ENCODE assay signal across 10 cellular contexts in genomic region chr4:16217300-16218051, GRCh38. TPM values are rescaled to one million over a fixed set of nuclear protein-coding genes. Genes with fewer than 3 reads are reported as not detected.
DNase-seq lines count a peak whose midpoint lies in the region; ATAC-seq and TF ChIP-seq lines count a peak whose summit lies in the region.
"Had no signal": no experiment of that assay in that cellular context is flagged by ENCODE, and none has a peak within 500 bp of the region (broad histone marks: within the 10 kb centered on the region; RNA-seq: fewer than 3 reads in every experiment).

No MANE protein-coding gene starts in this region.

- peak; percentile 78 to 82 for ATAC-seq in activated CD4-positive, CD25-positive, alpha-beta regulatory T cell treated with anti-CD3 and anti-CD28 coated beads, Interleukin-2, amount 50 U/mL, for 24 hours
- peak; percentile 84 for ATAC-seq in GM21576 (IDR thresholded peaks at IDR 0.05; ENCODE audit: unreplicated experiment)
- ATAC-seq in HG03571 (IDR thresholded peaks at IDR 0.05; ENCODE audit: unreplicated experiment) = peak; percentile 77
- ATAC-seq in omental fat pad (ENCODE audit: low FRiP score) = no peak

- H3K9me3 ChIP-seq in SJCRH30 (replicated peaks) = no peaks in the 10 kb centered on the region

- no peaks in the 10 kb centered on the region; the same call in 1 of the 2 replicates for H3K36me3 ChIP-seq in SJCRH30

- H3K27me3 ChIP-seq in SJCRH30 = no peaks in the 10 kb centered on the region

- no peaks in the 10 kb centered on the region for H3K4me1 ChIP-seq in SJCRH30

- H3K4me3 Mint-ChIP-seq in nephron progenitor cell = no peak overlapping the region
- H3K4me3 Mint-ChIP-seq: brain had no signal

- peaks cover 4% of the 10 kb centered on the region for H3K36me3 Mint-ChIP-seq in nephron progenitor cell (ENCODE audit: low read depth)

- H3K27ac Mint-ChIP-seq in nephron progenitor cell = peak overlapping the region; percentile 31
- H3K27ac Mint-ChIP-seq: brain had no signal

- no peak overlapping the region for H3K27ac ChIP-seq in SJCRH30

- no peaks in the 10 kb centered on the region for H3K27me3 Mint-ChIP-seq in nephron progenitor cell (ENCODE audit: low read depth, poor library complexity)
- H3K27me3 Mint-ChIP-seq: brain had no signal

- H3K4me3 ChIP-seq in SJCRH30 = no peak overlapping the region

- H3K4me1 Mint-ChIP-seq in nephron progenitor cell = peaks cover 14% of the 10 kb centered on the region

- no peaks in the 10 kb centered on the region for H3K9me3 Mint-ChIP-seq in nephron progenitor cell
- H3K9me3 Mint-ChIP-seq: brain had no signal

- TF ChIP-seq CTCF in nephron progenitor cell (IDR thresholded peaks at IDR 0.05) (no peak), omental fat pad (IDR thresholded peaks at IDR 0.05) (no peak)

- no peak for DNase-seq in activated CD4-positive, CD25-positive, alpha-beta regulatory T cell (lab: John Stamatoyannopoulos, UW)
- DNase-seq in nephron progenitor cell = no peak
- no peak for DNase-seq in omental fat pad (ENCODE audit: low spot score)
- no peak for DNase-seq in DMS153 (lab: John Stamatoyannopoulos, UW)
- no peak for DNase-seq in SJCRH30
- DNase-seq: NCI-H1417 had no signal

RNA-seq across cellular contexts. Expression of gene TAPT1, which starts 8.8 kb away (rescaled TPM):
- total RNA-seq in omental fat pad = 10 to 100 TPM; 21.5 to 31.9 (median 28.6) TPM
- total RNA-seq in SJCRH30 (2014; rRNA removed; shearing (Covaris generic)) = 11.3 and 17.4 TPM in 2 replicates
